Comparison of ENCODE assay signal across 1 cellular context in the genomic region with DNA sequence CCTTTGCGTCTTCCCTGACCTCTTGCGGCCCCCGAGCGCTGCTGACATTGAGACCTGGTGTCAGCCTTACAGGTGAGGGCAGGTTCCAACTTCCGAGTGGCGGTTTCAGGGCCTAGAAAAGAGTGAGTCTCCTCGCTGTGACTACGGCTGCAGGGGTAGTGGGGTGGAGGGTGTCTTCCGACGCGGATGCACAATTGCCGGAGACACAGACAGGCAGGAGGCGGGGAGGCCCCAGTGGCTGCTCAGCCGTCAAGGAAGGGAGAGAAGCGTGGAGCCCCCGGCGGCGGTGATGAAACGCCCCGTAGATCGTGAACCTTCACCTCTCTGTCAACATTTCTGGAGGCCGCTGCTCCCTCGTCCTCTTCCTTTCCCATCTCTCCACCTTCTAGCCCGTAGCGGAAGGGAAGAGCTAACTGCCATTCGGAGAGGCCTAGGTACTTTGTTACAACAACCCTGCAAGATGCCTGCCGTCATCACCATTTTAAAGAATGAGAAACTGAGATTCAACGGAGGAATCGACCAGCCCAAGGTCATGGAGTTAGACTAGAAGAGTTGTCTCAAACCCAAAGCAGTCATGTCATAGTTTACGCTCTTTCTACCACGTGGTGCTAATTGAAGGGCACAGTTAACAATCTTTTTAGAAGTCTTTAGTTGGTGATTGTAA.
TF ChIP-seq lines count a peak whose summit lies in the region.

No MANE protein-coding gene starts in this region.

TF ChIP-seq in HepG2, 621 proteins besides CTCF, POLR2A, EP300 and RAD21 (continued from another document and continues in another):
- TF ChIP-seq FOXA1 (IDR thresholded peaks at IDR 0.05) (no peak), FOXA1 (CRISPR knock-in tag; IDR thresholded peaks at IDR 0.05) (peak; percentile 78), ZSCAN9 (CRISPR knock-in tag; IDR thresholded peaks at IDR 0.05; ENCODE audit: borderline replicate concordance) (peak; percentile 48; the same call in 1 of the 2 replicates), ZSCAN30 (CRISPR knock-in tag; IDR thresholded peaks at IDR 0.05) (no peak), JUN (CRISPR knock-in tag; IDR thresholded peaks at IDR 0.05) (peak; percentile 42), RFXAP (CRISPR knock-in tag; IDR thresholded peaks at IDR 0.05; ENCODE audit: borderline replicate concordance) (peak; percentile 32), PITX1 (CRISPR knock-in tag; IDR thresholded peaks at IDR 0.05) (0 out of 2 replicates have a peak, but pooled peaks have one; percentile 3), ZNF317 (CRISPR knock-in tag; IDR thresholded peaks at IDR 0.05) (peak; percentile 45; the same call in 1 of the 2 replicates), ZSCAN25 (CRISPR knock-in tag; IDR thresholded peaks at IDR 0.05) (peak; percentile 97), AHDC1 (CRISPR knock-in tag; IDR thresholded peaks at IDR 0.05; ENCODE audit: borderline replicate concordance) (peak; percentile 53; the same call in 1 of the 2 replicates), ZNF670 (CRISPR knock-in tag; IDR thresholded peaks at IDR 0.05; ENCODE audit: borderline replicate concordance) (peak; percentile 88; the same call in 1 of the 2 replicates), ZKSCAN8 (CRISPR knock-in tag; IDR thresholded peaks at IDR 0.05; ENCODE audit: borderline replicate concordance) (0 out of 2 replicates have a peak, but pooled peaks have one; percentile 35), ZBTB33 (CRISPR knock-in tag; IDR thresholded peaks at IDR 0.05) (no peak), FOXJ3 (CRISPR knock-in tag; IDR thresholded peaks at IDR 0.05; ENCODE audit: borderline replicate concordance) (0 out of 2 replicates have a peak, but pooled peaks have one; percentile 32), SALL1 (CRISPR knock-in tag; IDR thresholded peaks at IDR 0.05) (peak; percentile 51), ZSCAN22 (CRISPR knock-in tag; IDR thresholded peaks at IDR 0.05) (peak; percentile 35; the same call in 1 of the 2 replicates), ZBTB42 (CRISPR knock-in tag; IDR thresholded peaks at IDR 0.05) (peak; percentile 86; the same call in 1 of the 2 replicates), ZNF816 (CRISPR knock-in tag; IDR thresholded peaks at IDR 0.05; ENCODE audit: borderline replicate concordance) (no peak), ESRRA (CRISPR knock-in tag; IDR thresholded peaks at IDR 0.05; ENCODE audit: low read depth) (peak; percentile 84; the same call in 1 of the 2 replicates), ZNF557 (CRISPR knock-in tag; IDR thresholded peaks at IDR 0.05) (0 out of 2 replicates have a peak, but pooled peaks have one; percentile 11), ARID5B (CRISPR knock-in tag; IDR thresholded peaks at IDR 0.05) (peak; percentile 72), HOXA9 (CRISPR knock-in tag; IDR thresholded peaks at IDR 0.05; ENCODE audit: borderline replicate concordance) (no peak), ZGPAT (CRISPR knock-in tag; IDR thresholded peaks at IDR 0.05) (peak; percentile 65; the same call in 1 of the 2 replicates), AGO2 (optimal IDR thresholded peaks at IDR 0.05; ENCODE audit: low read depth, low read length) (peak; percentile 84), E2F1 (CRISPR knock-in tag; IDR thresholded peaks at IDR 0.05) (no peak), SMAD1 (CRISPR knock-in tag; IDR thresholded peaks at IDR 0.05; ENCODE audit: borderline replicate concordance, low read depth) (no peak), TOE1 (CRISPR knock-in tag; IDR thresholded peaks at IDR 0.05) (no peak), ZNF772 (CRISPR knock-in tag; IDR thresholded peaks at IDR 0.05) (peak; percentile 63; the same call in 1 of the 2 replicates), ZNF570 (CRISPR knock-in tag; IDR thresholded peaks at IDR 0.05; ENCODE audit: borderline replicate concordance) (0 out of 2 replicates have a peak, but pooled peaks have one; percentile 74)
- TF ChIP-seq, protein P1, sequence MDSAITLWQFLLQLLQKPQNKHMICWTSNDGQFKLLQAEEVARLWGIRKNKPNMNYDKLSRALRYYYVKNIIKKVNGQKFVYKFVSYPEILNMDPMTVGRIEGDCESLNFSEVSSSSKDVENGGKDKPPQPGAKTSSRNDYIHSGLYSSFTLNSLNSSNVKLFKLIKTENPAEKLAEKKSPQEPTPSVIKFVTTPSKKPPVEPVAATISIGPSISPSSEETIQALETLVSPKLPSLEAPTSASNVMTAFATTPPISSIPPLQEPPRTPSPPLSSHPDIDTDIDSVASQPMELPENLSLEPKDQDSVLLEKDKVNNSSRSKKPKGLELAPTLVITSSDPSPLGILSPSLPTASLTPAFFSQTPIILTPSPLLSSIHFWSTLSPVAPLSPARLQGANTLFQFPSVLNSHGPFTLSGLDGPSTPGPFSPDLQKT (CRISPR knock-in tag; IDR thresholded peaks at IDR 0.05; ENCODE audit: borderline replicate concordance), result no peak
- TF ChIP-seq, protein P2, sequence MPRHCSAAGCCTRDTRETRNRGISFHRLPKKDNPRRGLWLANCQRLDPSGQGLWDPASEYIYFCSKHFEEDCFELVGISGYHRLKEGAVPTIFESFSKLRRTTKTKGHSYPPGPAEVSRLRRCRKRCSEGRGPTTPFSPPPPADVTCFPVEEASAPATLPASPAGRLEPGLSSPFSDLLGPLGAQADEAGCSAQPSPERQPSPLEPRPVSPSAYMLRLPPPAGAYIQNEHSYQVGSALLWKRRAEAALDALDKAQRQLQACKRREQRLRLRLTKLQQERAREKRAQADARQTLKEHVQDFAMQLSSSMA (CRISPR knock-in tag; IDR thresholded peaks at IDR 0.05), result no peak
- TF ChIP-seq, protein P3, sequence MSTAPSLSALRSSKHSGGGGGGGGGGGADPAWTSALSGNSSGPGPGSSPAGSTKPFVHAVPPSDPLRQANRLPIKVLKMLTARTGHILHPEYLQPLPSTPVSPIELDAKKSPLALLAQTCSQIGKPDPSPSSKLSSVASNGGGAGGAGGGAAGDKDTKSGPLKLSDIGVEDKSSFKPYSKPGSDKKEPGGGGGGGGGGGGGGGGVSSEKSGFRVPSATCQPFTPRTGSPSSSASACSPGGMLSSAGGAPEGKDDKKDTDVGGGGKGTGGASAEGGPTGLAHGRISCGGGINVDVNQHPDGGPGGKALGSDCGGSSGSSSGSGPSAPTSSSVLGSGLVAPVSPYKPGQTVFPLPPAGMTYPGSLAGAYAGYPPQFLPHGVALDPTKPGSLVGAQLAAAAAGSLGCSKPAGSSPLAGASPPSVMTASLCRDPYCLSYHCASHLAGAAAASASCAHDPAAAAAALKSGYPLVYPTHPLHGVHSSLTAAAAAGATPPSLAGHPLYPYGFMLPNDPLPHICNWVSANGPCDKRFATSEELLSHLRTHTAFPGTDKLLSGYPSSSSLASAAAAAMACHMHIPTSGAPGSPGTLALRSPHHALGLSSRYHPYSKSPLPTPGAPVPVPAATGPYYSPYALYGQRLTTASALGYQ (CRISPR knock-in tag; IDR thresholded peaks at IDR 0.05), result peak; percentile 65; the same call in 1 of the 2 replicates
- TF ChIP-seq, protein P4, sequence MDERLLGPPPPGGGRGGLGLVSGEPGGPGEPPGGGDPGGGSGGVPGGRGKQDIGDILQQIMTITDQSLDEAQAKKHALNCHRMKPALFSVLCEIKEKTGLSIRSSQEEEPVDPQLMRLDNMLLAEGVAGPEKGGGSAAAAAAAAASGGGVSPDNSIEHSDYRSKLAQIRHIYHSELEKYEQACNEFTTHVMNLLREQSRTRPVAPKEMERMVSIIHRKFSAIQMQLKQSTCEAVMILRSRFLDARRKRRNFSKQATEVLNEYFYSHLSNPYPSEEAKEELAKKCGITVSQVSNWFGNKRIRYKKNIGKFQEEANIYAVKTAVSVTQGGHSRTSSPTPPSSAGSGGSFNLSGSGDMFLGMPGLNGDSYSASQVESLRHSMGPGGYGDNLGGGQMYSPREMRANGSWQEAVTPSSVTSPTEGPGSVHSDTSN (CRISPR knock-in tag; IDR thresholded peaks at IDR 0.05), result 0 out of 2 replicates have a peak, but pooled peaks have one; percentile 22
- TF ChIP-seq, protein P5, sequence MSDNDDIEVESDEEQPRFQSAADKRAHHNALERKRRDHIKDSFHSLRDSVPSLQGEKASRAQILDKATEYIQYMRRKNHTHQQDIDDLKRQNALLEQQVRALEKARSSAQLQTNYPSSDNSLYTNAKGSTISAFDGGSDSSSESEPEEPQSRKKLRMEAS (IDR thresholded peaks at IDR 0.05), result peak; percentile 61
